ENCODE assay signal across 1 cellular context in genomic region chr4:7546809-7547367, GRCh38.
TF ChIP-seq lines count a peak whose summit lies in the region.

No MANE protein-coding gene starts in this region.

TF ChIP-seq in H1, 55 proteins besides CTCF, POLR2A, EP300 and RAD21 (continued from another document):
- TF ChIP-seq MAX (IDR thresholded peaks at IDR 0.05) (no peak), USF2 (IDR thresholded peaks at IDR 0.05; ENCODE audit: low read length) (no peak), BCL11A (IDR thresholded peaks at IDR 0.05; ENCODE audit: low read depth in 2 of 2, low read length in 2 of 2) (no peak), SIN3A (conservative IDR thresholded peaks at IDR 0.05 in 1 of 2, IDR thresholded peaks at IDR 0.05 in 1 of 2; ENCODE audit: low read depth in 1 of 2, low read length in 2 of 2) (no peak), KDM4A (IDR thresholded peaks at IDR 0.05; ENCODE audit: low read depth, low read length, severe bottlenecking) (no peak), KDM1A (IDR thresholded peaks at IDR 0.05; ENCODE audit: borderline replicate concordance, low read length) (no peak), ATF3 (IDR thresholded peaks at IDR 0.05; ENCODE audit: insufficient read depth, low read depth, low read length) (no peak), EGR1 (IDR thresholded peaks at IDR 0.05; ENCODE audit: borderline replicate concordance, low read depth, low read length) (no peak), CHD7 (IDR thresholded peaks at IDR 0.05; ENCODE audit: insufficient replicate concordance, low read length) (no peak), E2F6 (IDR thresholded peaks at IDR 0.05) (no peak), ATF2 (IDR thresholded peaks at IDR 0.05; ENCODE audit: low read length) (no peak)
